In genomic region chr17:80476877-80477646, GRCh38 we compare ENCODE assay signal across 8 cellular contexts. TPM values are rescaled to one million over a fixed set of nuclear protein-coding genes. Genes with fewer than 3 reads are reported as not detected.
A peak's percentile ranks its signal among the peaks of the same experiment; 100 is the strongest.
DNase-seq lines count a peak whose midpoint lies in the region; ATAC-seq, FAIRE-seq and TF ChIP-seq lines count a peak whose summit lies in the region.

No MANE protein-coding gene starts in this region.

- H3K27me3 ChIP-seq in K562 (ENCODE audit: control insufficient read depth in 2 of 2, insufficient read depth in 2 of 2, low read length in 2 of 2) (peaks cover 38 to 94% of the 10 kb centered on the region in 2 experiments; a peak in 4 of 5 replicates), trophoblast cell (ENCODE audit: insufficient read depth, low read length) (peaks cover 71% of the 10 kb centered on the region)

- intact Hi-C loops in K562 (cut with micrococcal nuclease), result no loop called here

- no peak overlapping the region for H3K4ac ChIP-seq in trophoblast cell (ENCODE audit: low read depth, low read length)

- peak; percentile 64 for DNase-seq in NCI-H748 (lab: John Stamatoyannopoulos, UW; ENCODE audit: unreplicated experiment)
- no peak for DNase-seq in NCI-H748 treated with DMSO at 0.1 percent for 48 hours (lab: John Stamatoyannopoulos, UW)
- peak; percentile 52 for DNase-seq in HEK293T (ENCODE audit: extremely low spot score)
- peak in 2 of 4 experiments; percentile 39 to 50 for DNase-seq in K562 (ENCODE audit: extremely low read depth in 1 of 4, low spot score in 3 of 4)
- DNase-seq in trophoblast cell, result no peak
- no peak for DNase-seq in amygdala (lab: John Stamatoyannopoulos, UW)

- peaks cover 0 to 57% of the 10 kb centered on the region in 2 experiments; a peak in 3 of 5 replicates for H3K4me1 ChIP-seq in K562 (replicated peaks in 1 of 2; ENCODE audit: control insufficient read depth in 2 of 2, insufficient read depth in 2 of 2, low read length in 2 of 2)
- peaks cover 3 to 4% of the 10 kb centered on the region in 2 experiments for H3K4me1 ChIP-seq in trophoblast cell (ENCODE audit: control insufficient read depth in 1 of 2, insufficient read depth in 2 of 2, low read length in 2 of 2)

- H3K4me2 ChIP-seq in K562 (ENCODE audit: insufficient read depth, low read length), result no peak overlapping the region
- H3K4me2 ChIP-seq in trophoblast cell (ENCODE audit: low read length), result peak overlapping the region; percentile 31

- no peak for TF ChIP-seq RAD21 in K562 (CRISPR knock-in tag; conservative IDR thresholded peaks at IDR 0.05 in 1 of 2, IDR thresholded peaks at IDR 0.05 in 1 of 2)

- POLR2A ChIA-PET in HEK293T (lab: Yijun Ruan, JAX), result interaction anchor here (0.7 to 3.7 kb wide), 8 partner anchors 9 to 356 kb away, joined by 3 to 54 read pairs (median 4); partner anchors contain the start of gene RPTOR
- POLR2A ChIA-PET in K562 (lab: Yijun Ruan, JAX), result interaction anchor here (0.5 to 1.0 kb wide), 3 partner anchors 10 to 153 kb away, joined by 3 read pairs; no protein-coding TSS in a partner anchor

- in situ Hi-C loops in K562 (cut with MboI), result no loop called here

- no peak overlapping the region for H3K27ac ChIP-seq in K562 (ENCODE audit: extremely low read depth, low read depth, low read length)
- no peak overlapping the region for H3K27ac ChIP-seq in trophoblast cell (ENCODE audit: low read depth, low read length)

- 0 out of 3 replicates have a peak, but pooled peaks have one; percentile 20 for ATAC-seq in K562
- ATAC-seq in HG02610 (IDR thresholded peaks at IDR 0.05; ENCODE audit: unreplicated experiment), result no peak
- no peak for ATAC-seq in HG03196 (IDR thresholded peaks at IDR 0.05; ENCODE audit: unreplicated experiment)

- H4K8ac ChIP-seq in trophoblast cell (ENCODE audit: low read depth, low read length), result no peak overlapping the region

- H3K23ac ChIP-seq in trophoblast cell (ENCODE audit: low read length), result no peak overlapping the region

- H3K9me1 ChIP-seq in K562 (ENCODE audit: control insufficient read depth, insufficient read depth, low read length), result no peaks in the 10 kb centered on the region

- H2AFZ ChIP-seq in K562 (ENCODE audit: low read depth, low read length), result no peak overlapping the region
- H2AFZ ChIP-seq in trophoblast cell (ENCODE audit: insufficient read depth, low read length, poor library complexity), result no peak overlapping the region

- no peak overlapping the region for H3K9ac ChIP-seq in K562 (ENCODE audit: insufficient read depth in 1 of 2, low read depth in 2 of 2, low read length in 2 of 2)
- no peak overlapping the region for H3K9ac ChIP-seq in trophoblast cell (ENCODE audit: low read length)

- H3K4me3 ChIP-seq in K562 (no peak overlapping the region), trophoblast cell (ENCODE audit: low read depth, low read length) (no peak overlapping the region)

- H3K36me3 ChIP-seq in K562 (ENCODE audit: control insufficient read depth, insufficient read depth, low read length), result no peaks in the 10 kb centered on the region
- no peaks in the 10 kb centered on the region for H3K36me3 ChIP-seq in trophoblast cell (ENCODE audit: control insufficient read depth in 1 of 2, insufficient read depth in 2 of 2, low read length in 2 of 2)

- no peaks in the 10 kb centered on the region for H3K9me3 ChIP-seq in K562 (replicated peaks; ENCODE audit: control insufficient read depth, insufficient read depth, low read depth, low read length)
- peaks cover 9% of the 10 kb centered on the region for H3K9me3 ChIP-seq in trophoblast cell (ENCODE audit: insufficient read depth, low read depth, low read length)

- no peak for TF ChIP-seq CTCF in K562 (IDR thresholded peaks at IDR 0.05 in 2 of 3, conservative IDR thresholded peaks at IDR 0.05 in 1 of 3; ENCODE audit: insufficient read depth in 2 of 3, low read depth in 1 of 3, low read length in 3 of 3)

- no peaks in the 10 kb centered on the region for H3K79me1 ChIP-seq in trophoblast cell (ENCODE audit: low read length)

- no TSS peak for BruUV-seq in K562 (replicated peaks; lab: Mats Ljungman, UMichigan)

- H4K91ac ChIP-seq in trophoblast cell (ENCODE audit: low read depth, low read length), result no peak overlapping the region

- no peak for FAIRE-seq in K562 (lab: Jason Lieb, UNC)

- H2AK5ac ChIP-seq in trophoblast cell (ENCODE audit: low read length), result no peak overlapping the region

- no peak overlapping the region for H4K12ac ChIP-seq in trophoblast cell (ENCODE audit: low read depth, low read length)

- H2BK120ac ChIP-seq in trophoblast cell (ENCODE audit: insufficient read depth, low read length, poor library complexity), result no peak overlapping the region

- TF ChIP-seq EP300 in K562 (IDR thresholded peaks at IDR 0.05; ENCODE audit: low read length), result no peak

- no peak overlapping the region for H2BK12ac ChIP-seq in trophoblast cell (ENCODE audit: low read length)

- peaks cover 12% of the 10 kb centered on the region for H4K20me1 ChIP-seq in K562 (replicated peaks; ENCODE audit: control insufficient read depth, insufficient read depth, low read length)

- CTCF ChIA-PET in HEK293T (lab: Yijun Ruan, JAX) (interaction anchor here (0.6 to 1.7 kb wide), 3 partner anchors 95 to 422 kb away, joined by 3 to 6 read pairs (median 3); no protein-coding TSS in a partner anchor), K562 (lab: Yijun Ruan, JAX; ENCODE audit: low intra/inter-chr PET ratio) (interaction anchor here (0.9 kb wide), 1 partner anchor 422 kb away, joined by 3 read pairs; no protein-coding TSS in a partner anchor)

- H3K18ac ChIP-seq in trophoblast cell (ENCODE audit: low read length), result no peak overlapping the region

- TF ChIP-seq POLR2A in K562 (conservative IDR thresholded peaks at IDR 0.05), result no peak

- H3K79me2 ChIP-seq in K562 (ENCODE audit: control insufficient read depth, insufficient read depth, low read length) (no peaks in the 10 kb centered on the region), trophoblast cell (ENCODE audit: control insufficient read depth, insufficient read depth, low read length, poor library complexity) (no peaks in the 10 kb centered on the region)

- WGBS in K562 (ENCODE audit: insufficient coverage, low coverage, missing lambda C conversion rate), result 10% methylated on average over 38 of the region's 84 CpGs
- no CpG with 5 or more reads among the region's 84 CpGs for WGBS in trophoblast cell (ENCODE audit: extremely low coverage, insufficient coverage, insufficient read length)

- H2BK5ac ChIP-seq in trophoblast cell (ENCODE audit: low read depth, low read length, poor library complexity), result no peak overlapping the region

- H3K14ac ChIP-seq in trophoblast cell (ENCODE audit: low read length), result no peak overlapping the region

TF ChIP-seq in HEK293T, 16 proteins besides CTCF, POLR2A, EP300 and RAD21:
- TF ChIP-seq FOXK2 (IDR thresholded peaks at IDR 0.05) (no peak), L3MBTL2 (conservative IDR thresholded peaks at IDR 0.05) (peak; percentile 64), ARNT (IDR thresholded peaks at IDR 0.05) (no peak), SUZ12 (IDR thresholded peaks at IDR 0.05) (no peak)

TF ChIP-seq in K562, 482 proteins besides CTCF, POLR2A, EP300 and RAD21:
- TF ChIP-seq CCNT2 (IDR thresholded peaks at IDR 0.05; ENCODE audit: borderline replicate concordance, extremely low read depth, insufficient read length, low read depth, low read length) (peak; percentile 4), GTF2E2 (tag; IDR thresholded peaks at IDR 0.05) (no peak), POLR2H (tag; IDR thresholded peaks at IDR 0.05; ENCODE audit: low read depth) (no peak), ZC3H11A (IDR thresholded peaks at IDR 0.05; ENCODE audit: low read depth, low read length) (no peak), SMARCB1 (IDR thresholded peaks at IDR 0.05; ENCODE audit: insufficient read length, low read depth) (no peak), SPI1 (IDR thresholded peaks at IDR 0.05; ENCODE audit: borderline replicate concordance, low read depth, low read length) (no peak)
TF ChIP-seq in K562: peak in this region for 1.

RNA-seq across cellular contexts. Expression of gene NPTX1, which starts 0.7 kb away (rescaled TPM):
- not detected in 2 replicates for total RNA-seq in K562 (2011; cell fraction: chromatin; rRNA removed; ENCODE audit: low replicate concordance)
- not detected in 2 replicates for total RNA-seq in K562 (2011; cell fraction: nucleolus; rRNA removed)
- not detected in 2 replicates for total RNA-seq in K562 (2011; cell fraction: nucleoplasm; rRNA removed)
- total RNA-seq in K562 (2014; rRNA removed) (not detected in 2 replicates), K562 (2014; rRNA removed; fragmentation: Illumina TruSeq; extraction: Trizol) (not detected in 2 replicates), K562 (2015; rRNA removed; fragmentation: Illumina TruSeq; extraction: Trizol) (not detected in 2 replicates), K562 (2021) (0.04 TPM in 1 of 2 replicates, not detected in the other)
- polyA plus RNA-seq in K562 (2011; rRNA removed) (not detected in 2 replicates), K562 (2014; fragmentation: Illumina TruSeq; extraction: Trizol) (not detected in 2 replicates), K562 (2014; fragmentation: Nextera tagmentation; extraction: Ambion mirVana) (not detected), K562 (2014; rRNA removed) (not detected in 2 replicates)
- polyA plus RNA-seq in K562 (2011; cell fraction: cytosol; rRNA removed), result not detected in 2 replicates
- polyA plus RNA-seq in K562 (2011; cell fraction: nucleus; rRNA removed), result 0.03 TPM in 1 of 2 replicates, not detected in the other
- polyA plus RNA-seq in K562 (2012), result not detected in 2 replicates
- not detected in 2 replicates for polyA minus RNA-seq in K562 (2011; rRNA and poly(A)+ RNA removed)
- polyA minus RNA-seq in K562 (2011; cell fraction: cytosol; rRNA and poly(A)+ RNA removed), result 0.19 TPM in 1 of 2 replicates, not detected in the other
- polyA minus RNA-seq in K562 (2011; cell fraction: nucleus; rRNA and poly(A)+ RNA removed), result under 0.01 TPM in 1 of 2 replicates, not detected in the other
- 0.06 and 0.14 TPM in 2 replicates for polyA plus RNA-seq in trophoblast cell (2013)

Comparison
In these comparisons a context has a peak if more than half of its experiments do, and no peak if none do; other contexts are left out.
1. DNase-seq: peak in NCI-H748 (single experiment) and HEK293T (single experiment); none in NCI-H748 treated with DMSO at 0.1 percent for 48 hours (single experiment), trophoblast cell (0 of 2) and amygdala (0 of 56).